In genomic region chr3:48595526-48596121, GRCh38 we compare ENCODE assay signal across 9 cellular contexts. TPM values are rescaled to one million over a fixed set of nuclear protein-coding genes. Genes with fewer than 3 reads are reported as not detected.
A peak's percentile ranks its signal among the peaks of the same experiment; 100 is the strongest.
DNase-seq lines count a peak whose midpoint lies in the region; ATAC-seq and TF ChIP-seq lines count a peak whose summit lies in the region.
"Had no signal": no experiment of that assay in that cellular context is flagged by ENCODE, and none has a peak within 500 bp of the region (broad histone marks: within the 10 kb centered on the region; RNA-seq: fewer than 3 reads in every experiment).

No MANE protein-coding gene starts in this region.

- 20% methylated on average over 8 of the region's 10 CpGs for WGBS in suprapubic skin

- H3K9me3 Mint-ChIP-seq in stimulated activated memory B cell treated with anti-CD40 and anti-IgM and Interleukin-4, amounts not matched to agents 10 μg/mL and 1 μg/mL and 100 μg/mL, for 72 hours = no peaks in the 10 kb centered on the region

- H3K27me3 Mint-ChIP-seq in stimulated activated memory B cell treated with anti-CD40 and anti-IgM and Interleukin-4, amounts not matched to agents 10 μg/mL and 1 μg/mL and 100 μg/mL, for 72 hours = peaks cover 19% of the 10 kb centered on the region

- H3K4me3 ChIP-seq in iPS-15b (ENCODE audit: low read depth, low read length) (peak overlapping the region; percentile 31), suprapubic skin (peak overlapping the region; percentile 55)

- H3K36me3 ChIP-seq in iPS-15b (ENCODE audit: control insufficient read depth, insufficient read depth, low read length) (peaks cover 61% of the 10 kb centered on the region), suprapubic skin (peaks cover 27% of the 10 kb centered on the region)

- ATAC-seq in HG03039 (IDR thresholded peaks at IDR 0.05; ENCODE audit: unreplicated experiment) = no peak
- ATAC-seq in stimulated activated memory B cell treated with anti-CD40 and anti-IgM and Interleukin-4, amounts not matched to agents 10 μg/mL and 1 μg/mL and 100 μg/mL, for 72 hours = no peak

- peaks cover 13% of the 10 kb centered on the region for H3K4me1 Mint-ChIP-seq in stimulated activated memory B cell treated with anti-CD40 and anti-IgM and Interleukin-4, amounts not matched to agents 10 μg/mL and 1 μg/mL and 100 μg/mL, for 72 hours

- peak overlapping the region; percentile 90 for H3K27ac ChIP-seq in suprapubic skin
- H3K27ac ChIP-seq: 22Rv1 had no signal

- DNase-seq in DMS 273 (lab: John Stamatoyannopoulos, UW; ENCODE audit: unreplicated experiment) = peak; percentile 23
- DNase-seq in DMS 273 treated with DMSO at 0.1 percent for 48 hours (lab: John Stamatoyannopoulos, UW) = no peak
- peak; percentile 88 for DNase-seq in astrocyte of the hippocampus (ENCODE audit: low read depth, low spot score)
- DNase-seq in suprapubic skin (ENCODE audit: low spot score in 2 of 2) = no peak
- no peak for DNase-seq in NCI-H510A (lab: John Stamatoyannopoulos, UW)

- no peak for TF ChIP-seq CTCF in suprapubic skin (IDR thresholded peaks at IDR 0.05)

- no peaks in the 10 kb centered on the region for H3K9me3 ChIP-seq in iPS-15b (ENCODE audit: control insufficient read depth, insufficient read depth, low read length)
- H3K9me3 ChIP-seq in suprapubic skin = no peaks in the 10 kb centered on the region

- peaks cover 27% of the 10 kb centered on the region for H3K36me3 Mint-ChIP-seq in stimulated activated memory B cell treated with anti-CD40 and anti-IgM and Interleukin-4, amounts not matched to agents 10 μg/mL and 1 μg/mL and 100 μg/mL, for 72 hours

- no peak overlapping the region for H3K4me3 Mint-ChIP-seq in stimulated activated memory B cell treated with anti-CD40 and anti-IgM and Interleukin-4, amounts not matched to agents 10 μg/mL and 1 μg/mL and 100 μg/mL, for 72 hours

- no peak for TF ChIP-seq EP300 in suprapubic skin (IDR thresholded peaks at IDR 0.05)

- TF ChIP-seq POLR2A in suprapubic skin (IDR thresholded peaks at IDR 0.05) = no peak

- no peak overlapping the region for H3K9ac ChIP-seq in iPS-15b (ENCODE audit: low read depth, low read length)

- H3K4me1 ChIP-seq in iPS-15b (ENCODE audit: control insufficient read depth, insufficient read depth, low read length) (peaks cover 9% of the 10 kb centered on the region), suprapubic skin (peaks cover 85% of the 10 kb centered on the region)

- H3K27ac Mint-ChIP-seq in stimulated activated memory B cell treated with anti-CD40 and anti-IgM and Interleukin-4, amounts not matched to agents 10 μg/mL and 1 μg/mL and 100 μg/mL, for 72 hours = no peak overlapping the region

- H3K27me3 ChIP-seq in iPS-15b (ENCODE audit: control insufficient read depth, insufficient read depth, low read length) (no peaks in the 10 kb centered on the region), suprapubic skin (no peaks in the 10 kb centered on the region)

RNA-seq across cellular contexts. Expression of gene COL7A1, which starts 0.5 kb away (rescaled TPM):
- 100 to 1,000 TPM; 287 to 596 (median 348) TPM for total RNA-seq in suprapubic skin

RNA-seq across cellular contexts. Expression of gene UQCRC1, which starts 13.8 kb away (rescaled TPM):
- 100 to 1,000 TPM; 294 to 337 (median 319) TPM for total RNA-seq in suprapubic skin

RNA-seq across cellular contexts. Expression of gene TMEM89, which starts 25.9 kb away (rescaled TPM):
- total RNA-seq in suprapubic skin = not detected

RNA-seq across cellular contexts. Expression of gene UCN2, which starts 32.0 kb away (rescaled TPM):
- total RNA-seq in suprapubic skin = 10 to 100 TPM; 10.1 to 23.7 (median 18.0) TPM

RNA-seq across cellular contexts. Expression of gene PFKFB4, which starts 39.0 kb away (rescaled TPM):
- 10 to 100 TPM in 1 of 4 donors, 1 to 10 TPM in 3; 3.6 to 12.7 (median 8.3) TPM for total RNA-seq in suprapubic skin

Comparison
In these comparisons a context has a peak if more than half of its experiments do, and no peak if none do; other contexts are left out.
1. DNase-seq: peak in DMS 273 (single experiment) and astrocyte of the hippocampus (single experiment); none in DMS 273 treated with DMSO at 0.1 percent for 48 hours (single experiment), suprapubic skin (0 of 2) and NCI-H510A (single experiment).